Comparison of ENCODE assay signal across 8 cellular contexts in the genomic region with DNA sequence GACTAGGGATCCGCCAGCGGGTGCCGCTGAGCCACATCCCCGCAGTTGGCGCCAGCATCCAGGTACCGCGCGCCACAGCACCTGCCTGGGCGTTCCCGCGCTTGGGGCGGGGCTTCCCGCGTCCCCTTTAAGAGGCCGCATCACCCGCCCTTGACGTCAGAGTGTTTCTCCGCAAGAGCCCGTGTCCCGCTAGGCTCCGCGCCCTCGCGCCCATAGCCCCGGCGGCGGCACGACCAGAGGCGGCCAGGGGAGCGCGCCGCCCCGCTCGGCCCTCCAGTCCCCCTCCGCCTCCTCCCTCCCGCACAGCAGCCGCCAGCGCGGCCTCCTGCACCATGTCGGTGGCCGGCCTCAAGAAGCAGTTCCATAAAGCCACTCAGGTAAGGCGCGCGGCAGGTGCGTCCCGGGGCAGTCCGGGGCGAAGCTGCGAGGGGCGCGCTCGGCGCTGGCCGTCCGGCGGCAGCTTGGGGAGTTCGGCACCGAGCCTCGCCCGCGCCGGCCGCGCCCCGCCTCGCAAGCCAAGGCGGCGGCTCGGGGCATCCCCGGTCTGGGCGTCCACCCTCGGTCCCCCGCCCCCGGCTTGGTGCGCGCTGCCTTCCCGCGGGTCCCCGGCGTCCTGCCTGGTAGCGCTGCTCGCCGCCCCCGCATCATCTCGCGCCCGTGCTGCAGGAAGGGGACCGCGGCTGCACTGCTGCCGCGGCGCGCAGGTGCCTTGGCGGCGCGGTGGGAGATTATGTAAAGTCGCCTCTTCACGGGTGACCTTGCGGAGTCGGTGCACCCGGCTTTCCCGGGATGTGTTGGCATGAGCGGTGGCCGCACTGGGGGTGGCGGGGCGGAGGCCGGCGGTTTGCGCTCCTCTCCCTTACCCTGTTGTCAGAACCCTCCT. TPM values are rescaled to one million over a fixed set of nuclear protein-coding genes. Genes with fewer than 3 reads are reported as not detected.
DNase-seq lines count a peak whose midpoint lies in the region; ATAC-seq and TF ChIP-seq lines count a peak whose summit lies in the region.

SH3GL2 (plus strand) TSS at position 156 of the 883 bp plus-strand sequence.

- TF ChIP-seq POLR2A in stomach (IDR thresholded peaks at IDR 0.05): no peak

- ATAC-seq in HG02885 (IDR thresholded peaks at IDR 0.05; ENCODE audit: poor library complexity, unreplicated experiment) (peak; percentile 61), left lobe of liver (peak; percentile 54), GM19455 (IDR thresholded peaks at IDR 0.05; ENCODE audit: unreplicated experiment) (no peak), GM21723 (IDR thresholded peaks at IDR 0.05; ENCODE audit: unreplicated experiment) (no peak)

- 1 to 2% (median 1%) methylated on average over 52 to 109 of the region's 109 CpGs for WGBS in stomach, 5 donors

- peak within 1 kb of the TSS in 4 of 5 donors; percentile 60 to 83 (median 71) for H3K27ac ChIP-seq in stomach

- TF ChIP-seq CTCF in choroid plexus epithelial cell (conservative IDR thresholded peaks at IDR 0.05; ENCODE audit: low read depth, low read length) (no peak), stomach (IDR thresholded peaks at IDR 0.05) (no peak)

- intact Hi-C loops in stomach (cut with DNase I; ENCODE audit: low total_unique reads): no loop called here

- TF ChIP-seq EP300 in stomach (IDR thresholded peaks at IDR 0.05): no peak

- no peaks in the 10 kb centered on the region for H3K9me3 ChIP-seq in stomach

- H3K4me3 ChIP-seq in GM08714 (ENCODE audit: low read length) (peak within 1 kb of the TSS; percentile 46; the same call in 1 of the 2 replicates), choroid plexus epithelial cell (ENCODE audit: low read depth, low read length) (peak within 1 kb of the TSS; percentile 41), stomach (peak within 1 kb of the TSS; percentile 59 to 64 (median 64))

- peaks cover 0 to 34% (median 25%) of the 10 kb centered on the region in 3 donors for H3K27me3 ChIP-seq in stomach

- H3K36me3 ChIP-seq in stomach: no peaks in the 10 kb centered on the region

- DNase-seq in NCI-H526 (lab: John Stamatoyannopoulos, UW) (peak; percentile 82 to 94), choroid plexus epithelial cell (ENCODE audit: low read depth) (peak; percentile 20), left lobe of liver (ENCODE audit: low spot score) (no peak), stomach (peak; percentile 82)

- H3K4me1 ChIP-seq in stomach: peaks cover 0 to 21% (median 17%) of the 10 kb centered on the region in 4 donors

RNA-seq across cellular contexts. Expression of gene SH3GL2, which starts in this region (rescaled TPM):
- total RNA-seq in left lobe of liver (not detected), stomach (10 to 100 TPM in 1 of 5 donors, 1 to 10 TPM in 2, under 1 TPM in 1, not detected in 1; 0.89 to 17.5 (median 6.1) TPM)
- 1 to 10 TPM; 3.0 to 8.2 (median 8.0) TPM for polyA plus RNA-seq in stomach

Comparison
In these comparisons a context has a peak if more than half of its experiments do, and no peak if none do; other contexts are left out.
1. Peak in ATAC-seq in left lobe of liver; RNA of the gene not detected or under 1 TPM.